Comparison of ENCODE assay signal across 8 cellular contexts in the genomic region with DNA sequence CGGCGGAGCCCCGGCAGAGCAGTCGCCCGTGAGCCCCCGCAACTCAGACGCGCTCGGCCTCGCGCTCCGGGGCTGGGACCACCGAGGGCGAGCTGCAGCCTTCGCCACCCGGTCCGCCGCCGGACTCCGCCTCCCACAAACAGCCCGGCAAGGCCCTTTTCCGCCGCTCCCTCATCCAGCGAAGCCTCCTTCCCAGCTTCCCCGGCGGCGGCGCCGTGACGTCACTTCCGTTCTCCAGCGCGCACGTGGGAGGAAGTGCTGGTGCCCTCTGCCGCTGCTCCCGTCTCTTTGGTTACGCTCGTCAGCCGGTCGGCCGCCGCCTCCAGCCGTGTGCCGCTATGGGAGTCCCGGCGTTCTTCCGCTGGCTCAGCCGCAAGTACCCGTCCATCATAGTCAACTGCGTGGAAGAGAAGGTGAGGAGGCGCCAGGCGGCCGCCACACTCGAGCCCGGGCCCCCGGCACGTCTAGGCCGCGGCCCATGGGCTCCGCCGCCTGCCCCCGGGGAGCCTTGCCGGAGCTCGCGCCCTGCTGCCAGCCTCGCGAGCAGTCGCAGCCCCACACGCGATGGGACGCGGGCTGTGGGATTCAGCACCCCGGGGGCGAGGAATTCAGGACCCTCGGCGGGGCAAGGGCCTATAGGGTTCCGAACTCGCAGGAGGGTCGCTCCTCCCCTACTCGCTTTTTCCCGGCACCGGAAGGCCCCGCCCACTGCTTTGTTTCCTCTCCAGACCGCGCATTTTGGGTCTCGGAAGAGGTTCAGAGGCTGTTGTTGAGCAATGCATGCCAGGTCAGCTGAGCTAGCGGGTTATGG. TPM values are rescaled to one million over a fixed set of nuclear protein-coding genes. Genes with fewer than 3 reads are reported as not detected.
A peak's percentile ranks its signal among the peaks of the same experiment; 100 is the strongest.
DNase-seq lines count a peak whose midpoint lies in the region; ATAC-seq and TF ChIP-seq lines count a peak whose summit lies in the region.

A gene with protein sequence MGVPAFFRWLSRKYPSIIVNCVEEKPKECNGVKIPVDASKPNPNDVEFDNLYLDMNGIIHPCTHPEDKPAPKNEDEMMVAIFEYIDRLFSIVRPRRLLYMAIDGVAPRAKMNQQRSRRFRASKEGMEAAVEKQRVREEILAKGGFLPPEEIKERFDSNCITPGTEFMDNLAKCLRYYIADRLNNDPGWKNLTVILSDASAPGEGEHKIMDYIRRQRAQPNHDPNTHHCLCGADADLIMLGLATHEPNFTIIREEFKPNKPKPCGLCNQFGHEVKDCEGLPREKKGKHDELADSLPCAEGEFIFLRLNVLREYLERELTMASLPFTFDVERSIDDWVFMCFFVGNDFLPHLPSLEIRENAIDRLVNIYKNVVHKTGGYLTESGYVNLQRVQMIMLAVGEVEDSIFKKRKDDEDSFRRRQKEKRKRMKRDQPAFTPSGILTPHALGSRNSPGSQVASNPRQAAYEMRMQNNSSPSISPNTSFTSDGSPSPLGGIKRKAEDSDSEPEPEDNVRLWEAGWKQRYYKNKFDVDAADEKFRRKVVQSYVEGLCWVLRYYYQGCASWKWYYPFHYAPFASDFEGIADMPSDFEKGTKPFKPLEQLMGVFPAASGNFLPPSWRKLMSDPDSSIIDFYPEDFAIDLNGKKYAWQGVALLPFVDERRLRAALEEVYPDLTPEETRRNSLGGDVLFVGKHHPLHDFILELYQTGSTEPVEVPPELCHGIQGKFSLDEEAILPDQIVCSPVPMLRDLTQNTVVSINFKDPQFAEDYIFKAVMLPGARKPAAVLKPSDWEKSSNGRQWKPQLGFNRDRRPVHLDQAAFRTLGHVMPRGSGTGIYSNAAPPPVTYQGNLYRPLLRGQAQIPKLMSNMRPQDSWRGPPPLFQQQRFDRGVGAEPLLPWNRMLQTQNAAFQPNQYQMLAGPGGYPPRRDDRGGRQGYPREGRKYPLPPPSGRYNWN (plus strand): TSS at position 271 of the 811 bp plus-strand sequence. CDS start 68 bp downstream, at position 339.

- H3K4me1 Mint-ChIP-seq in WTC11 (peaks cover 21% of the 10 kb centered on the region), immature natural killer cell (peaks cover 31 to 33% of the 10 kb centered on the region in 2 donors)

- peaks cover 0 to 2% (median 0%) of the 10 kb centered on the region in 8 donors for H3K9me3 ChIP-seq in spleen

- POLR2A ChIA-PET in WTC11 (lab: Charles Lee), result interaction anchor here (0.7 to 1.0 kb wide), 4 partner anchors 9 to 1306 kb away, joined by 3 to 19 read pairs (median 3); partner anchors contain the start of gene KIZ

- no peaks in the 10 kb centered on the region for H3K27me3 ChIP-seq in spleen (replicated peaks in 1 of 7)

- H3K27ac Mint-ChIP-seq in WTC11 (peak within 1 kb of the TSS; percentile 97), immature natural killer cell (peak within 1 kb of the TSS; percentile 92 to 99 (median 98))

- intact Hi-C loops in spleen (cut with DNase I; ENCODE audit: low total_unique reads), result no loop called here

- DNase-seq in AG08395 (ENCODE audit: low spot score) (peak; percentile 95), NCI-H2227 treated with DMSO at 0.1 percent for 48 hours (lab: John Stamatoyannopoulos, UW) (peak; percentile 93), WTC11 (ENCODE audit: low spot score) (peak; percentile 95), cardiac fibroblast (ENCODE audit: low read depth in 2 of 2) (peak; percentile 96), immature natural killer cell (peak; percentile 92 to 94 (median 94)), spleen (peak; percentile 98)

- peaks cover 9 to 32% (median 24%) of the 10 kb centered on the region in 6 donors for H3K4me1 ChIP-seq in spleen

- TF ChIP-seq POLR2A in spleen (IDR thresholded peaks at IDR 0.05), result peak in 1 of 3 donors; percentile 55

- peak within 1 kb of the TSS; percentile 72 to 82 for H3K4me3 ChIP-seq in cardiac fibroblast (replicated peaks in 1 of 2; ENCODE audit: low read depth in 2 of 2, low read length in 2 of 2)
- peak within 1 kb of the TSS; percentile 88 to 100 (median 98) for H3K4me3 ChIP-seq in spleen

- H3K9me3 Mint-ChIP-seq in WTC11 (no peaks in the 10 kb centered on the region), immature natural killer cell (no peaks in the 10 kb centered on the region)

- 0 to 2% (median 0%) methylated on average over 43 to 87 of the region's 87 CpGs for WGBS in spleen, 5 donors

- peaks cover 12% of the 10 kb centered on the region for H3K36me3 Mint-ChIP-seq in WTC11
- peaks cover 3% of the 10 kb centered on the region in 3 donors for H3K36me3 Mint-ChIP-seq in immature natural killer cell

- H3K4me3 Mint-ChIP-seq in WTC11, result peak within 1 kb of the TSS; percentile 96
- H3K4me3 Mint-ChIP-seq in immature natural killer cell, result peak within 1 kb of the TSS; percentile 93 to 98 (median 97)

- CTCF ChIA-PET in WTC11 (lab: Charles Lee), result interaction anchor here (0.6 to 1.9 kb wide), 4 partner anchors 68 to 255 kb away, joined by 3 to 9 read pairs (median 4); no protein-coding TSS in a partner anchor

- H3K27me3 Mint-ChIP-seq in WTC11 (ENCODE audit: low read depth) (no peaks in the 10 kb centered on the region), immature natural killer cell (ENCODE audit: low read depth in 3 of 3) (peaks cover 4 to 17% (median 10%) of the 10 kb centered on the region in 3 donors)

- H3K36me3 ChIP-seq in spleen, result peaks cover 0 to 12% (median under 1%) of the 10 kb centered on the region in 6 donors

- ATAC-seq in GM18909 (IDR thresholded peaks at IDR 0.05; ENCODE audit: poor library complexity, unreplicated experiment) (peak; percentile 96), HG03175 (IDR thresholded peaks at IDR 0.05; ENCODE audit: unreplicated experiment) (peak; percentile 95), WTC11 (peak; percentile 90)

- peak within 1 kb of the TSS; percentile 96 to 100 (median 98) for H3K27ac ChIP-seq in spleen

- TF ChIP-seq CTCF in WTC11 (IDR thresholded peaks at IDR 0.05) (no peak), cardiac fibroblast (IDR thresholded peaks at IDR 0.05; ENCODE audit: low read depth, low read length) (no peak), spleen (IDR thresholded peaks at IDR 0.05 in 8 of 11, conservative IDR thresholded peaks at IDR 0.05 in 3 of 11) (peak in 2 of 11 experiments; percentile 6 to 21)

TF ChIP-seq in WTC11, 78 proteins besides CTCF, POLR2A, EP300 and RAD21 (continues in another document):
- TF ChIP-seq ZNF317 (CRISPR knock-in tag; IDR thresholded peaks at IDR 0.05; ENCODE audit: borderline replicate concordance, low read depth) (0 out of 2 replicates have a peak, but pooled peaks have one; percentile 24), TEAD4 (CRISPR knock-in tag; IDR thresholded peaks at IDR 0.05) (peak; percentile 72; the same call in 1 of the 2 replicates), CREM (CRISPR knock-in tag; IDR thresholded peaks at IDR 0.05) (peak; percentile 97), ZNF532 (CRISPR knock-in tag; IDR thresholded peaks at IDR 0.05; ENCODE audit: borderline replicate concordance) (peak; percentile 60; the same call in 1 of the 2 replicates), SMAD4 (CRISPR knock-in tag; IDR thresholded peaks at IDR 0.05) (peak; percentile 73; the same call in 1 of the 2 replicates), TCF7 (CRISPR knock-in tag; IDR thresholded peaks at IDR 0.05; ENCODE audit: low read depth) (0 out of 2 replicates have a peak, but pooled peaks have one; percentile 24), NR3C1 (CRISPR knock-in tag; conservative IDR thresholded peaks at IDR 0.05; ENCODE audit: low read depth) (no peak), MYBL2 (CRISPR knock-in tag; IDR thresholded peaks at IDR 0.05) (peak; percentile 72; the same call in 1 of the 2 replicates)
- TF ChIP-seq, protein P1, sequence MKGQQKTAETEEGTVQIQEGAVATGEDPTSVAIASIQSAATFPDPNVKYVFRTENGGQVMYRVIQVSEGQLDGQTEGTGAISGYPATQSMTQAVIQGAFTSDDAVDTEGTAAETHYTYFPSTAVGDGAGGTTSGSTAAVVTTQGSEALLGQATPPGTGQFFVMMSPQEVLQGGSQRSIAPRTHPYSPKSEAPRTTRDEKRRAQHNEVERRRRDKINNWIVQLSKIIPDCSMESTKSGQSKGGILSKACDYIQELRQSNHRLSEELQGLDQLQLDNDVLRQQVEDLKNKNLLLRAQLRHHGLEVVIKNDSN (CRISPR knock-in tag; IDR thresholded peaks at IDR 0.05), result peak; percentile 95

RNA-seq across cellular contexts. Expression of the gene that starts here (rescaled TPM):
- total RNA-seq in WTC11 (2021), result 100 to 118 TPM (median 101 TPM) in 3 replicates
- polyA plus RNA-seq in immature natural killer cell, result 10 to 100 TPM; 52.7 to 63.9 (median 61.2) TPM
- 10 to 100 TPM; 54.9 to 92.6 (median 66.2) TPM for total RNA-seq in spleen
- 10 to 100 TPM; 19.3 to 27.5 (median 20.2) TPM for polyA plus RNA-seq in spleen

Comparison
In these comparisons a context has a peak if more than half of its experiments do, and no peak if none do; other contexts are left out.
1. Peak in every context shown above with its lines: DNase-seq, ATAC-seq, H3K4me3 ChIP-seq and H3K27ac ChIP-seq.